In the genomic region with DNA sequence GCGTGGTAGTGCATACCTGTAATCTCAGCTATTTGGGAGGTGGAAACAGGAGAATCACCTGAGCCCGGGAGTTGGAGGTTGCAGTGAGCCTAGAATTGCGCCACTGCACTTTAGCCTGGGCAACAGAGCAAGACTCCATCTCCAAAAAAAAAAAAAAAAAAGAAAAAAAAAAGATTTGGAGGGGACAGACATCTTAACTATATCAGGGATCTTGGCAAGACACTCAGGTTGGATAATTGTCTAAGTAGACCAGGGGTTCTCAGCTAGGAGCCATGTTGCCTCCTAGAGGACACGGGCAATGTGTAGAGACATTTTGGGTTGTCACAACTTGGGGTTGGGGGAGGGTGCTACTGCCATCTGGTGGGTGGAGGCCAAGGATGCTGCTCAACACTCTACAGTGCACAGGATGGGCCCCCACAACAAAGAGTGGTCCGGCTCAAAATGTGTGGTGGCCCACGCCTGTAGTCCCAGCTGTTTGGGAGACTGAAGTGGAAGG, we compare ENCODE assay signal across 8 cellular contexts. TPM values are rescaled to one million over a fixed set of nuclear protein-coding genes. Genes with fewer than 3 reads are reported as not detected.
A peak's percentile ranks its signal among the peaks of the same experiment; 100 is the strongest.
DNase-seq lines count a peak whose midpoint lies in the region; ATAC-seq and TF ChIP-seq lines count a peak whose summit lies in the region.

No MANE protein-coding gene starts in this region.

- no peaks in the 10 kb centered on the region for H4K20me1 ChIP-seq in OCI-LY7 (ENCODE audit: insufficient read depth, low read length)

- H3K4me3 Mint-ChIP-seq in activated naive CD4-positive, alpha-beta T cell treated with anti-CD3 and anti-CD28 coated beads, Interleukin-2, amount 50 U/mL, for 24 hours = peak overlapping the region; percentile 59
- H3K4me3 Mint-ChIP-seq in memory B cell = no peak overlapping the region

- H3K36me3 ChIP-seq in cardiac muscle cell (no peaks in the 10 kb centered on the region), right atrium auricular region (no peaks in the 10 kb centered on the region), OCI-LY7 (ENCODE audit: insufficient read depth, low read length) (peaks cover 9% of the 10 kb centered on the region)

- peak; percentile 27 for ATAC-seq in memory B cell (ENCODE audit: low read depth)
- ATAC-seq in GM18873 (IDR thresholded peaks at IDR 0.05; ENCODE audit: low FRiP score, unreplicated experiment) = no peak
- no peak for ATAC-seq in GM21423 (IDR thresholded peaks at IDR 0.05; ENCODE audit: unreplicated experiment)

- H3K27me3 Mint-ChIP-seq in activated naive CD4-positive, alpha-beta T cell treated with anti-CD3 and anti-CD28 coated beads, Interleukin-2, amount 50 U/mL, for 24 hours = no peaks in the 10 kb centered on the region
- H3K27me3 Mint-ChIP-seq in memory B cell = no peaks in the 10 kb centered on the region

- H3K4me1 Mint-ChIP-seq in activated naive CD4-positive, alpha-beta T cell treated with anti-CD3 and anti-CD28 coated beads, Interleukin-2, amount 50 U/mL, for 24 hours = peaks cover 64% of the 10 kb centered on the region
- peaks cover 52% of the 10 kb centered on the region for H3K4me1 Mint-ChIP-seq in memory B cell

- no peaks in the 10 kb centered on the region for H3K9me2 ChIP-seq in OCI-LY7 (ENCODE audit: insufficient read depth, low read length)

- H3K4me1 ChIP-seq in cardiac muscle cell (ENCODE audit: low read depth) (peaks cover 15% of the 10 kb centered on the region), right atrium auricular region (peaks cover 0 to 70% of the 10 kb centered on the region in 2 donors), OCI-LY7 (ENCODE audit: insufficient read depth, low read length, poor library complexity, severe bottlenecking) (peaks cover 57% of the 10 kb centered on the region)

- H3K9me3 ChIP-seq in cardiac muscle cell (ENCODE audit: low read depth) (no peaks in the 10 kb centered on the region), right atrium auricular region (no peaks in the 10 kb centered on the region), OCI-LY7 (ENCODE audit: low read length) (no peaks in the 10 kb centered on the region)

- BruUV-seq in OCI-LY7 (replicated peaks; lab: Mats Ljungman, UMichigan) = no TSS peak

- peak overlapping the region; percentile 19 for H3K27ac Mint-ChIP-seq in activated naive CD4-positive, alpha-beta T cell treated with anti-CD3 and anti-CD28 coated beads, Interleukin-2, amount 50 U/mL, for 24 hours
- H3K27ac Mint-ChIP-seq in memory B cell = no peak overlapping the region

- POLR2A ChIA-PET in OCI-LY7 (lab: Charles Lee) = interaction anchor here (0.7 kb wide), 1 partner anchor 231 kb away, joined by 6 read pairs; the partner anchor contains the start of gene UBE2S

- TF ChIP-seq CTCF in cardiac muscle cell (IDR thresholded peaks at IDR 0.05; ENCODE audit: low read depth, low read length) (peak; percentile 46), right atrium auricular region (IDR thresholded peaks at IDR 0.05) (peak in 1 of 2 donors; percentile 29), OCI-LY7 (conservative IDR thresholded peaks at IDR 0.05; ENCODE audit: low read length) (peak; percentile 87)

- H3K79me2 ChIP-seq in OCI-LY7 (ENCODE audit: insufficient read depth, low read depth, low read length) = peaks cover 47% of the 10 kb centered on the region

- intact Hi-C loops in OCI-LY7 (cut with micrococcal nuclease; ENCODE audit: unreplicated experiment) = no loop called here

- no peaks in the 10 kb centered on the region for H3K9me3 Mint-ChIP-seq in activated naive CD4-positive, alpha-beta T cell treated with anti-CD3 and anti-CD28 coated beads, Interleukin-2, amount 50 U/mL, for 24 hours
- peaks cover 2% of the 10 kb centered on the region for H3K9me3 Mint-ChIP-seq in memory B cell

- H3K27me3 ChIP-seq in cardiac muscle cell (no peaks in the 10 kb centered on the region), right atrium auricular region (no peaks in the 10 kb centered on the region)

- CTCF ChIA-PET in OCI-LY7 (lab: Charles Lee; ENCODE audit: unreplicated experiment) = no interaction called here

- H3K4me3 ChIP-seq in cardiac muscle cell (no peak overlapping the region), right atrium auricular region (no peak overlapping the region), OCI-LY7 (ENCODE audit: low read depth, low read length, poor library complexity, severe bottlenecking) (peak overlapping the region; percentile 39)

- H3K36me3 Mint-ChIP-seq in activated naive CD4-positive, alpha-beta T cell treated with anti-CD3 and anti-CD28 coated beads, Interleukin-2, amount 50 U/mL, for 24 hours = peaks cover 16% of the 10 kb centered on the region
- H3K36me3 Mint-ChIP-seq in memory B cell = peaks cover 25% of the 10 kb centered on the region

- DNase-seq in cardiac muscle cell (ENCODE audit: low read depth in 1 of 2, low spot score in 1 of 2) = peak; percentile 38 to 41
- no peak for DNase-seq in right atrium auricular region (ENCODE audit: low spot score)
- peak; percentile 88 for DNase-seq in OCI-LY7 (ENCODE audit: low spot score)
- peak in 1 of 2 donors; percentile 59 for DNase-seq in memory B cell (ENCODE audit: low spot score in 2 of 2)
- no peak for DNase-seq in NCI-H2029 (lab: John Stamatoyannopoulos, UW)

- no peak overlapping the region for H2AFZ ChIP-seq in OCI-LY7 (ENCODE audit: low read length)

- H3K27ac ChIP-seq in cardiac muscle cell = no peak overlapping the region
- no peak overlapping the region for H3K27ac ChIP-seq in right atrium auricular region
- H3K27ac ChIP-seq in OCI-LY7 (ENCODE audit: low read depth, low read length, poor library complexity, severe bottlenecking) = peak overlapping the region; percentile 86

- peak overlapping the region; percentile 89 for H3K4me2 ChIP-seq in OCI-LY7 (ENCODE audit: low read length)

RNA-seq across cellular contexts. Expression of gene ZNF580, which starts 1.9 kb away (rescaled TPM):
- 78.4 and 84.9 TPM in 2 replicates for total RNA-seq in cardiac muscle cell
- 104 and 124 TPM in 2 replicates for polyA plus RNA-seq in cardiac muscle cell
- total RNA-seq in right atrium auricular region = 10 to 100 TPM; 15.3 to 26.2 TPM
- total RNA-seq in OCI-LY7 (2014; rRNA removed; shearing (Covaris generic)) = 17.6 and 24.4 TPM in 2 replicates
- total RNA-seq in OCI-LY7 (2022) = 50.0 and 52.1 TPM in 2 replicates

RNA-seq across cellular contexts. Expression of gene ZNF581, which starts 4.5 kb away (rescaled TPM):
- total RNA-seq in cardiac muscle cell (28.4 and 42.0 TPM in 2 replicates), right atrium auricular region (1 to 10 TPM; 7.5 to 8.6 TPM), OCI-LY7 (2022) (39.7 and 41.8 TPM in 2 replicates)
- polyA plus RNA-seq in cardiac muscle cell = 22.3 and 28.7 TPM in 2 replicates
- total RNA-seq in OCI-LY7 (2014; rRNA removed; shearing (Covaris generic)) = 26.6 and 44.5 TPM in 2 replicates

RNA-seq across cellular contexts. Expression of gene CCDC106, which starts 9.1 kb away (rescaled TPM):
- total RNA-seq in cardiac muscle cell (42.4 and 49.2 TPM in 2 replicates), right atrium auricular region (10 to 100 TPM; 19.1 to 30.0 TPM), OCI-LY7 (2022) (29.0 and 30.9 TPM in 2 replicates)
- 40.6 and 43.5 TPM in 2 replicates for polyA plus RNA-seq in cardiac muscle cell
- total RNA-seq in OCI-LY7 (2014; rRNA removed; shearing (Covaris generic)) = 29.4 and 30.1 TPM in 2 replicates

RNA-seq across cellular contexts. Expression of gene ZNF784, which starts 14.5 kb away (rescaled TPM):
- total RNA-seq in cardiac muscle cell (15.1 and 15.4 TPM in 2 replicates), right atrium auricular region (10 to 100 TPM in 1 of 2 donors, 1 to 10 TPM in 1; 7.8 to 10.6 TPM), OCI-LY7 (2022) (4.0 and 5.4 TPM in 2 replicates)
- polyA plus RNA-seq in cardiac muscle cell = 13.3 and 14.0 TPM in 2 replicates
- 3.4 and 6.6 TPM in 2 replicates for total RNA-seq in OCI-LY7 (2014; rRNA removed; shearing (Covaris generic))

RNA-seq across cellular contexts. Expression of gene U2AF2, which starts 15.9 kb away (rescaled TPM):
- total RNA-seq in cardiac muscle cell = 170 and 187 TPM in 2 replicates
- 13.4 and 16.3 TPM in 2 replicates for polyA plus RNA-seq in cardiac muscle cell
- total RNA-seq in right atrium auricular region = 10 to 100 TPM; 39.0 to 61.0 TPM
- total RNA-seq in OCI-LY7 (2014; rRNA removed; shearing (Covaris generic)) = 193 and 211 TPM in 2 replicates
- 233 and 264 TPM in 2 replicates for total RNA-seq in OCI-LY7 (2022)

Comparison
In these comparisons a context has a peak if more than half of its experiments do, and no peak if none do; other contexts are left out.
1. DNase-seq: peak in cardiac muscle cell (2 of 2) and OCI-LY7 (single experiment); none in right atrium auricular region (single experiment) and NCI-H2029 (single experiment).